ENCODE assay signal across 32 cellular contexts in the genomic region with DNA sequence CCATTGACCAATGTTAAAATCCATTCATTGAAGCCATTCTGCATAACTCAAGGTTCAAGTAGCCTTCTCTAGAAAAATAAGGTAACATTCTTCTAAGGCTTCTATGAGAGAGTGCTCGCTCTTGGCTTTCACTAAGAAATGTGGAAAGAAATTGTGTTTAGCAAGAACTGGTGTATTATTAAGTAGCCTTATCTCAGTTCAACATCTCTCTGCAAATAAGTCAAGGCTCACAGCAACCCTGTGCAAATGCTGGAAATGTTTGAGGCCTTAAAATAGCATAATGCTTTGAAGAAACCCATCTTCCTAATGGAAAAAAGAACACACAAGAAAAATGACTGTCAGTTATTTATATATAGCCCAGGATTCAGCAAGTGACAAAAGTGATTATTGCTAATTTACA.
"Had no signal": no experiment of that assay in that cellular context is flagged by ENCODE, and none has a peak within 500 bp of the region (broad histone marks: within the 10 kb centered on the region; RNA-seq: fewer than 3 reads in every experiment).

No MANE protein-coding gene starts in this region.

- FAIRE-seq: astrocyte, colon had no signal

- H3K36me3 Mint-ChIP-seq: activated naive CD8-positive, alpha-beta T cell had no signal

- H3K9me3 Mint-ChIP-seq: T-helper 2 cell treated with Interferon-gamma antibody and Interleukin-4, amounts not matched to agents 5 μg/mL and 100 μg/mL, for 36 hours had no signal

- H3K4me3 Mint-ChIP-seq: activated B cell treated with CpG ODN at 0.5 μM for 24 hours; activated CD8-positive, alpha-beta T cell treated with anti-CD3 and anti-CD28 coated beads for 36 hours; activated naive CD8-positive, alpha-beta T cell; activated T-cell treated with anti-CD3 and anti-CD28 coated beads, Interleukin-2, amount 50 U/mL, for 4 hours; activated T-helper 17 cell treated with anti-CD3 and anti-CD28 coated beads, Interleukin-2, amount 50 U/mL, for 72 hours; effector memory CD8-positive, alpha-beta T cell; T-helper 17 cell; T-helper 2 cell treated with Interferon-gamma antibody and Interleukin-4, amounts not matched to agents 5 μg/mL and 100 μg/mL, for 36 hours had no signal

- DNase-seq: activated B cell treated with CpG ODN at 0.5 μM for 24 hours; activated CD4-positive, alpha-beta T cell treated with anti-CD3 and anti-CD28 coated beads for 48 hours; activated CD4-positive, alpha-beta T cell treated with anti-CD3 and anti-CD28 coated beads, Interleukin-2, amount 50 U/mL, for 1 hour; activated CD4-positive, alpha-beta T cell treated with anti-CD3 and anti-CD28 coated beads, Interleukin-2, amount 50 U/mL, for 48 hours; activated CD8-positive, alpha-beta memory T cell treated with anti-CD3 and anti-CD28 coated beads for 24 hours; activated CD8-positive, alpha-beta T cell treated with anti-CD3 and anti-CD28 coated beads for 36 hours; activated effector memory CD4-positive, alpha-beta T cell treated with Interleukin-2 at 50 U/mL for 16 hours; activated gamma-delta T cell treated with Interleukin-2 at 50 U/mL for 16 hours; activated naive CD4-positive, alpha-beta T cell treated with anti-CD3 and anti-CD28 coated beads, Interleukin-2, amount 50 U/mL, for 16 hours; activated naive CD4-positive, alpha-beta T cell treated with Interleukin-2 at 50 U/mL for 16 hours; activated T-cell treated with anti-CD3 and anti-CD28 coated beads, Interleukin-2, amount 50 U/mL, for 4 hours; amniotic stem cell; anterior cingulate cortex; caudate nucleus; cortex of kidney; dermis blood vessel endothelial cell; effector CD4-positive, alpha-beta T cell; effector memory CD8-positive, alpha-beta T cell; erythroblast; foreskin keratinocyte; gastrocnemius medialis; T-helper 1 cell; T-helper 17 cell; T1000; WERI-Rb-1 had no signal

- H3K4me3 ChIP-seq: esophagus muscularis mucosa, gastrocnemius medialis had no signal

- H3K27me3 ChIP-seq: esophagus muscularis mucosa, foreskin keratinocyte, gastrocnemius medialis had no signal

- H3K9me3 ChIP-seq: gastrocnemius medialis had no signal

- H3K36me3 ChIP-seq: esophagus muscularis mucosa, gastrocnemius medialis, WERI-Rb-1 had no signal

- H3K27me3 Mint-ChIP-seq: activated CD8-positive, alpha-beta T cell treated with anti-CD3 and anti-CD28 coated beads for 36 hours; activated T-helper 17 cell treated with anti-CD3 and anti-CD28 coated beads, Interleukin-2, amount 50 U/mL, for 72 hours; effector memory CD8-positive, alpha-beta T cell; T-helper 17 cell had no signal

- H3K4me1 Mint-ChIP-seq: activated B cell treated with CpG ODN at 0.5 μM for 24 hours; activated T-helper 17 cell treated with anti-CD3 and anti-CD28 coated beads, Interleukin-2, amount 50 U/mL, for 72 hours; T-helper 17 cell had no signal

- H3K27ac Mint-ChIP-seq: activated B cell treated with CpG ODN at 0.5 μM for 24 hours; activated CD8-positive, alpha-beta T cell treated with anti-CD3 and anti-CD28 coated beads for 36 hours; activated naive CD8-positive, alpha-beta T cell; activated T-helper 17 cell treated with anti-CD3 and anti-CD28 coated beads, Interleukin-2, amount 50 U/mL, for 72 hours; effector memory CD8-positive, alpha-beta T cell; T-helper 17 cell; T-helper 2 cell treated with Interferon-gamma antibody and Interleukin-4, amounts not matched to agents 5 μg/mL and 100 μg/mL, for 36 hours had no signal

- H3K27ac ChIP-seq: esophagus muscularis mucosa, foreskin keratinocyte, gastrocnemius medialis, WERI-Rb-1 had no signal

- ATAC-seq: activated CD4-positive, CD25-positive, alpha-beta regulatory T cell treated with anti-CD3 and anti-CD28 coated beads, Interleukin-2, amount 50 U/mL, for 24 hours; activated CD8-positive, alpha-beta T cell treated with anti-CD3 and anti-CD28 coated beads for 36 hours; activated T-cell treated with anti-CD3 and anti-CD28 coated beads, Interleukin-2, amount 50 U/mL, for 4 hours; activated T-helper 17 cell treated with anti-CD3 and anti-CD28 coated beads, Interleukin-2, amount 50 U/mL, for 72 hours; effector memory CD8-positive, alpha-beta T cell; foreskin keratinocyte; gastrocnemius medialis; T-helper 17 cell had no signal

- H3K4me1 ChIP-seq: esophagus muscularis mucosa, foreskin keratinocyte, gastrocnemius medialis had no signal
